In genomic region chr17:45077643-45078042, GRCh38 we compare ENCODE assay signal across 1 cellular context.
A peak's percentile ranks its signal among the peaks of the same experiment; 100 is the strongest.
TF ChIP-seq lines count a peak whose summit lies in the region.

No MANE protein-coding gene starts in this region.

TF ChIP-seq in GM12878, 131 proteins besides CTCF, POLR2A, EP300 and RAD21 (continued from another document and continues in another):
- no peak for TF ChIP-seq E2F8 (IDR thresholded peaks at IDR 0.05; ENCODE audit: low read depth, partially characterized antibody)
- no peak for TF ChIP-seq NR2C2 (IDR thresholded peaks at IDR 0.05; ENCODE audit: borderline replicate concordance, control insufficient read depth, insufficient read length, low read depth)
- TF ChIP-seq ATF3 (IDR thresholded peaks at IDR 0.05; ENCODE audit: borderline replicate concordance, extremely low read depth, low read depth, low read length): no peak
- TF ChIP-seq DPF2 (IDR thresholded peaks at IDR 0.05): no peak
- no peak for TF ChIP-seq POLR2AphosphoS5 (IDR thresholded peaks at IDR 0.05; ENCODE audit: low read length)
- TF ChIP-seq E4F1 (IDR thresholded peaks at IDR 0.05; ENCODE audit: borderline replicate concordance, partially characterized antibody): no peak
- no peak for TF ChIP-seq LARP7 (IDR thresholded peaks at IDR 0.05)
- no peak for TF ChIP-seq SP1 (IDR thresholded peaks at IDR 0.05; ENCODE audit: low read depth, low read length)
- no peak for TF ChIP-seq FOXK2 (IDR thresholded peaks at IDR 0.05)
- peak; percentile 50; the same call in 1 of the 2 replicates for TF ChIP-seq ZBED1 (IDR thresholded peaks at IDR 0.05; ENCODE audit: borderline replicate concordance)
- TF ChIP-seq MXI1 (IDR thresholded peaks at IDR 0.05; ENCODE audit: low read depth, low read length): no peak
- TF ChIP-seq PAX5 (IDR thresholded peaks at IDR 0.05; ENCODE audit: borderline replicate concordance, low read depth, low read length): no peak
- TF ChIP-seq MEF2A (IDR thresholded peaks at IDR 0.05; ENCODE audit: insufficient read depth, low read depth, low read length): 0 out of 2 replicates have a peak, but pooled peaks have one; percentile 75
- TF ChIP-seq MEF2B (IDR thresholded peaks at IDR 0.05; ENCODE audit: partially characterized antibody, poor library complexity, severe bottlenecking): no peak
- TF ChIP-seq PKNOX1 (IDR thresholded peaks at IDR 0.05): no peak
- TF ChIP-seq PML (IDR thresholded peaks at IDR 0.05; ENCODE audit: low read length): peak; percentile 51
- TF ChIP-seq BHLHE40 (IDR thresholded peaks at IDR 0.05; ENCODE audit: borderline replicate concordance in 1 of 2, low read depth in 2 of 2, low read length in 1 of 2): no peak
- TF ChIP-seq KAT2A (conservative IDR thresholded peaks at IDR 0.05; ENCODE audit: control insufficient read depth, low read depth, low read length): no peak
- TF ChIP-seq RCOR1 (conservative IDR thresholded peaks at IDR 0.05; ENCODE audit: low read depth, low read length): no peak
- no peak for TF ChIP-seq SPI1 (IDR thresholded peaks at IDR 0.05; ENCODE audit: borderline replicate concordance, insufficient read depth, low read depth, low read length)
- no peak for TF ChIP-seq BMI1 (IDR thresholded peaks at IDR 0.05; ENCODE audit: borderline replicate concordance)
- TF ChIP-seq ZBTB33 (IDR thresholded peaks at IDR 0.05): no peak
- no peak for TF ChIP-seq MLLT1 (IDR thresholded peaks at IDR 0.05)
- TF ChIP-seq SMAD5 (IDR thresholded peaks at IDR 0.05; ENCODE audit: low read depth): no peak
- TF ChIP-seq STAT1 (conservative IDR thresholded peaks at IDR 0.05): no peak
- no peak for TF ChIP-seq NBN (IDR thresholded peaks at IDR 0.05)
- TF ChIP-seq GABPA (IDR thresholded peaks at IDR 0.05; ENCODE audit: low read depth): 0 out of 2 replicates have a peak, but pooled peaks have one; percentile 25
- no peak for TF ChIP-seq TARDBP (IDR thresholded peaks at IDR 0.05; ENCODE audit: borderline replicate concordance)
- no peak for TF ChIP-seq CUX1 (IDR thresholded peaks at IDR 0.05; ENCODE audit: insufficient replicate concordance, low read depth, low read length)
- no peak for TF ChIP-seq CREM (IDR thresholded peaks at IDR 0.05; ENCODE audit: low read depth)
- peak; percentile 42 to 49; a peak in 2 of 4 replicates for TF ChIP-seq IKZF2 (IDR thresholded peaks at IDR 0.05)
- TF ChIP-seq SREBF2 (IDR thresholded peaks at IDR 0.05; ENCODE audit: low read length): no peak
- TF ChIP-seq CEBPZ (IDR thresholded peaks at IDR 0.05; ENCODE audit: low read depth, low read length): no peak
- TF ChIP-seq FOXM1 (IDR thresholded peaks at IDR 0.05; ENCODE audit: low read depth, low read length): peak; percentile 81
- no peak for TF ChIP-seq HCFC1 (IDR thresholded peaks at IDR 0.05; ENCODE audit: low read length)
- no peak for TF ChIP-seq HSF1 (IDR thresholded peaks at IDR 0.05; ENCODE audit: low read depth, low read length)
